1 cellular context compared by ENCODE assay signal in genomic region chr4:163920426-163920825, GRCh38.
TF ChIP-seq lines count a peak whose summit lies in the region.

No MANE protein-coding gene starts in this region.

TF ChIP-seq in H1, 55 proteins besides CTCF, POLR2A, EP300 and RAD21 (continued from another document):
- no peak for TF ChIP-seq CHD7 (IDR thresholded peaks at IDR 0.05; ENCODE audit: insufficient replicate concordance, low read length)
- no peak for TF ChIP-seq HDAC6 (IDR thresholded peaks at IDR 0.05; ENCODE audit: low read depth, low read length)
- no peak for TF ChIP-seq GTF2F1 (IDR thresholded peaks at IDR 0.05; ENCODE audit: borderline replicate concordance, low read depth, low read length)
- no peak for TF ChIP-seq ZNF274 (IDR thresholded peaks at IDR 0.05; ENCODE audit: borderline replicate concordance, extremely low read depth, low read length)
TF ChIP-seq in H1: peak in this region for 0.
